In the genomic region with DNA sequence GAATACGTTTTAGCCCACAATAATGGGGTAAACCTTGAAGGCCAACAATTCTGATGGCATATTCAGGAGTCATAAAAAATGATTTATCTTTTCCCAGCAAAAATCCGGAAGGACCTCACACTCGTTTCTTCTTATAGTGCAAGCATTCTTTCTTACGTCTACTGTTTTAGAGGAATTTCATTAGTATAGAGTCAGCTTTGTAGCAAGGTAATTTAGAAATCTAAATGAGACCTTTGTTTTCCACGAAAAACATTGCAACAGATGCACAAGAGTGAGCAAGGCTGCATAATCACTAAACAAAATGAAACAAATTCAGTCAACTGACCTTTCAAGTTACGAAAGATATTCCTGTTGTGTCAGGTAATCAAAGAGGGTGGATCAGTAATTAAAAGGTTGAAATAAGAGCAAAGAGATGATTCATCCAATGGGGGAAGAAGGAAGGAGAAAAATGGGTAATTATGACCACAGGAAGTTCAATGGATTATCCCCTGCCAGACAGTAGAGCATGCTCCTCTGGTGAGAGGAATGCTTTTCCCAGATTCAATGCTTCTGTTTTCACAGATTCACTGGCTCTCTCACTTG, we compare ENCODE assay signal across 1 cellular context.
TF ChIP-seq lines count a peak whose summit lies in the region.

No MANE protein-coding gene starts in this region.

TF ChIP-seq in WTC11, 78 proteins besides CTCF, POLR2A, EP300 and RAD21 (continued from another document):
- TF ChIP-seq, protein P1, sequence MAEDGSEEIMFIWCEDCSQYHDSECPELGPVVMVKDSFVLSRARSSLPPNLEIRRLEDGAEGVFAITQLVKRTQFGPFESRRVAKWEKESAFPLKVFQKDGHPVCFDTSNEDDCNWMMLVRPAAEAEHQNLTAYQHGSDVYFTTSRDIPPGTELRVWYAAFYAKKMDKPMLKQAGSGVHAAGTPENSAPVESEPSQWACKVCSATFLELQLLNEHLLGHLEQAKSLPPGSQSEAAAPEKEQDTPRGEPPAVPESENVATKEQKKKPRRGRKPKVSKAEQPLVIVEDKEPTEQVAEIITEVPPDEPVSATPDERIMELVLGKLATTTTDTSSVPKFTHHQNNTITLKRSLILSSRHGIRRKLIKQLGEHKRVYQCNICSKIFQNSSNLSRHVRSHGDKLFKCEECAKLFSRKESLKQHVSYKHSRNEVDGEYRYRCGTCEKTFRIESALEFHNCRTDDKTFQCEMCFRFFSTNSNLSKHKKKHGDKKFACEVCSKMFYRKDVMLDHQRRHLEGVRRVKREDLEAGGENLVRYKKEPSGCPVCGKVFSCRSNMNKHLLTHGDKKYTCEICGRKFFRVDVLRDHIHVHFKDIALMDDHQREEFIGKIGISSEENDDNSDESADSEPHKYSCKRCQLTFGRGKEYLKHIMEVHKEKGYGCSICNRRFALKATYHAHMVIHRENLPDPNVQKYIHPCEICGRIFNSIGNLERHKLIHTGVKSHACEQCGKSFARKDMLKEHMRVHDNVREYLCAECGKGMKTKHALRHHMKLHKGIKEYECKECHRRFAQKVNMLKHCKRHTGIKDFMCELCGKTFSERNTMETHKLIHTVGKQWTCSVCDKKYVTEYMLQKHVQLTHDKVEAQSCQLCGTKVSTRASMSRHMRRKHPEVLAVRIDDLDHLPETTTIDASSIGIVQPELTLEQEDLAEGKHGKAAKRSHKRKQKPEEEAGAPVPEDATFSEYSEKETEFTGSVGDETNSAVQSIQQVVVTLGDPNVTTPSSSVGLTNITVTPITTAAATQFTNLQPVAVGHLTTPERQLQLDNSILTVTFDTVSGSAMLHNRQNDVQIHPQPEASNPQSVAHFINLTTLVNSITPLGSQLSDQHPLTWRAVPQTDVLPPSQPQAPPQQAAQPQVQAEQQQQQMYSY (CRISPR knock-in tag; IDR thresholded peaks at IDR 0.05): no peak
- no peak for TF ChIP-seq CREB1 (CRISPR knock-in tag; IDR thresholded peaks at IDR 0.05)
- TF ChIP-seq, protein P2, sequence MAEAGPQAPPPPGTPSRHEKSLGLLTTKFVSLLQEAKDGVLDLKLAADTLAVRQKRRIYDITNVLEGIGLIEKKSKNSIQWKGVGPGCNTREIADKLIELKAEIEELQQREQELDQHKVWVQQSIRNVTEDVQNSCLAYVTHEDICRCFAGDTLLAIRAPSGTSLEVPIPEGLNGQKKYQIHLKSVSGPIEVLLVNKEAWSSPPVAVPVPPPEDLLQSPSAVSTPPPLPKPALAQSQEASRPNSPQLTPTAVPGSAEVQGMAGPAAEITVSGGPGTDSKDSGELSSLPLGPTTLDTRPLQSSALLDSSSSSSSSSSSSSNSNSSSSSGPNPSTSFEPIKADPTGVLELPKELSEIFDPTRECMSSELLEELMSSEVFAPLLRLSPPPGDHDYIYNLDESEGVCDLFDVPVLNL (CRISPR knock-in tag; IDR thresholded peaks at IDR 0.05; ENCODE audit: borderline replicate concordance, low read depth): no peak
- no peak for TF ChIP-seq ZNF232 (CRISPR knock-in tag; IDR thresholded peaks at IDR 0.05)
